ENCODE assay signal across 14 cellular contexts in the genomic region with DNA sequence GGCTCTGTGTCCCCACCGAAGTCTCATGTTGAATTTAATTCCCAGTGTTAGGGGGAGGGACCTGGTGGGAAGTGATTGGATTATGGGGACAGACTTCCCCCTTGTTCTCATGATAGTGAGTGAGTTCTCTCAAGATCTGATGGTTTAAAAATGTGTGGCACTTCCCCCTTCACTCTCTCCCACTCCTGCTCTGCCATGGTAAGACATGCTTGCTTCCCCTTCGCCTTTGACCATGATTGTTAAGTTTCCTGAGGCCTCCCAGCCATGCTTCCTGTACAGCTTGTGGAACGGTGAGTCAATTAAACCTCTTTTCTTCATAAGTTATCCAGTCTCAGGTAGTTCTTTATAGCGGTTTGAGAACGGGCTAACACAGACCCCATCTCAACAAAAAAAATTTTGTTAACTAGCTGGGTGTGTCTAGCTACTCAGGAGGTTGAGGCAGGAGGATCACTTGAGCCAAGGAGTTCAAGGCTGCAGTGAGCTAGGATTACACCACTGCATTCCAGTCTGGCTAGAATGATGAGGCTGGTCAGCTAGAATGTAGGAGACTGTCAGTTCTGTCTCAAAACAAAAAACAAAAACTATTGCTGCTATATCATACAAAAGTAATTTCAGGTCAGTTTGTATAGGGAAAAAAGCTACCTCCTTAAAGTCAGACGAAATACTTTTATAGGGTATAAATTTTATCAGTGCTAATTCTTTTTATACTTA. TPM values are rescaled to one million over a fixed set of nuclear protein-coding genes. Genes with fewer than 3 reads are reported as not detected.
DNase-seq lines count a peak whose midpoint lies in the region; FAIRE-seq and TF ChIP-seq lines count a peak whose summit lies in the region.
"Had no signal": no experiment of that assay in that cellular context is flagged by ENCODE, and none has a peak within 500 bp of the region (broad histone marks: within the 10 kb centered on the region; RNA-seq: fewer than 3 reads in every experiment).

No MANE protein-coding gene starts in this region.

- no peaks in the 10 kb centered on the region for H3K27me3 ChIP-seq in astrocyte (ENCODE audit: insufficient read depth, low read length)
- H3K27me3 ChIP-seq: transverse colon had no signal

- DNase-seq in activated CD4-positive, alpha-beta memory T cell treated with anti-CD3 and anti-CD28 coated beads for 36 hours: peak; percentile 23
- no peak for DNase-seq in activated CD4-positive, alpha-beta memory T cell treated with anti-CD3 and anti-CD28 coated beads, Interleukin-2, amount 10 ng/mL, durations not matched to agents 7 days and 5 days
- DNase-seq in NOMO-1 treated with dmso at 0.1 percent for 144 hours (lab: John Stamatoyannopoulos, UW; ENCODE audit: unreplicated experiment) (peak; percentile 51), astrocyte (ENCODE audit: low read depth) (no peak), pulmonary artery endothelial cell (ENCODE audit: low read depth, low spot score) (peak; percentile 53), mucosa of gallbladder (ENCODE audit: low spot score) (no peak), NCI-H2171 (lab: John Stamatoyannopoulos, UW) (no peak), GM19239 (ENCODE audit: insufficient read length, low spot score) (no peak)
- DNase-seq: activated CD4-positive, alpha-beta T cell treated with anti-CD3 and anti-CD28 coated beads for 4 hours; activated gamma-delta T cell treated with Interleukin-2 at 50 U/mL for 16 hours; NCI-H2029 treated with DMSO at 0.1 percent for 48 hours; transverse colon had no signal

- no peak for TF ChIP-seq CTCF in astrocyte (IDR thresholded peaks at IDR 0.05; ENCODE audit: insufficient read depth, low read depth, low read length)

- no peaks in the 10 kb centered on the region for H3K27me3 Mint-ChIP-seq in activated CD4-positive, alpha-beta memory T cell treated with anti-CD3 and anti-CD28 coated beads for 36 hours
- H3K27me3 Mint-ChIP-seq in activated CD4-positive, alpha-beta memory T cell treated with anti-CD3 and anti-CD28 coated beads, Interleukin-2, amount 10 ng/mL, durations not matched to agents 7 days and 5 days: no peaks in the 10 kb centered on the region
- no peaks in the 10 kb centered on the region for H3K27me3 Mint-ChIP-seq in astrocyte (ENCODE audit: low read depth, unreplicated experiment)
- H3K27me3 Mint-ChIP-seq: central memory CD8-positive, alpha-beta T cell had no signal

- no peaks in the 10 kb centered on the region for H3K9me3 Mint-ChIP-seq in activated CD4-positive, alpha-beta memory T cell treated with anti-CD3 and anti-CD28 coated beads for 36 hours
- no peaks in the 10 kb centered on the region for H3K9me3 Mint-ChIP-seq in activated CD4-positive, alpha-beta memory T cell treated with anti-CD3 and anti-CD28 coated beads, Interleukin-2, amount 10 ng/mL, durations not matched to agents 7 days and 5 days
- no peaks in the 10 kb centered on the region for H3K9me3 Mint-ChIP-seq in astrocyte (ENCODE audit: unreplicated experiment)
- H3K9me3 Mint-ChIP-seq: central memory CD8-positive, alpha-beta T cell had no signal

- no peak overlapping the region for H3K27ac ChIP-seq in astrocyte (ENCODE audit: low read depth, low read length)
- H3K27ac ChIP-seq: KMS-11, transverse colon had no signal

- no peaks in the 10 kb centered on the region for H3K79me2 ChIP-seq in astrocyte (ENCODE audit: insufficient read depth, low read length)

- peaks cover 3% of the 10 kb centered on the region for H3K4me1 ChIP-seq in astrocyte (ENCODE audit: insufficient read depth, low read length)
- H3K4me1 ChIP-seq: transverse colon had no signal

- H3K9me3 ChIP-seq in astrocyte (ENCODE audit: insufficient read depth, low read depth, low read length): no peaks in the 10 kb centered on the region
- H3K9me3 ChIP-seq: transverse colon had no signal

- CTCF ChIA-PET in activated CD4-positive, alpha-beta memory T cell treated with anti-CD3 and anti-CD28 coated beads for 36 hours (lab: Charles Lee): interaction anchor here (2.6 kb wide), 1 partner anchor 12 kb away, joined by 7 read pairs; no protein-coding TSS in a partner anchor
- CTCF ChIA-PET in activated CD4-positive, alpha-beta memory T cell treated with anti-CD3 and anti-CD28 coated beads, Interleukin-2, amount 10 ng/mL, durations not matched to agents 7 days and 5 days (lab: Charles Lee): interaction anchor here (0.8 to 1.8 kb wide), 3 partner anchors 9 to 12 kb away, joined by 3 to 5 read pairs (median 3); no protein-coding TSS in a partner anchor

- H3K36me3 Mint-ChIP-seq in activated CD4-positive, alpha-beta memory T cell treated with anti-CD3 and anti-CD28 coated beads for 36 hours: peaks cover 22% of the 10 kb centered on the region
- peaks cover 41% of the 10 kb centered on the region for H3K36me3 Mint-ChIP-seq in activated CD4-positive, alpha-beta memory T cell treated with anti-CD3 and anti-CD28 coated beads, Interleukin-2, amount 10 ng/mL, durations not matched to agents 7 days and 5 days (ENCODE audit: low read depth)
- peaks cover 7% of the 10 kb centered on the region for H3K36me3 Mint-ChIP-seq in astrocyte (ENCODE audit: low read depth, unreplicated experiment)

- intact Hi-C loops in activated CD4-positive, alpha-beta memory T cell treated with anti-CD3 and anti-CD28 coated beads for 36 hours (cut with micrococcal nuclease): loop anchor here (5.0 kb wide), 1 partner anchor 668 kb away; the partner anchor contains the start of gene GLUD1

- no peaks in the 10 kb centered on the region for H4K20me1 ChIP-seq in astrocyte (ENCODE audit: insufficient read depth, low read length)

- H3K9ac ChIP-seq in astrocyte (ENCODE audit: low read length): no peak overlapping the region
- H3K9ac ChIP-seq: KMS-11 had no signal

- no peak for FAIRE-seq in astrocyte (lab: Jason Lieb, UNC)
- no peak for FAIRE-seq in GM19239 (lab: Jason Lieb, UNC)

- no peak overlapping the region for H3K4me2 ChIP-seq in astrocyte (ENCODE audit: low read length)
- H3K4me2 ChIP-seq: KMS-11 had no signal

- H2AFZ ChIP-seq in astrocyte (ENCODE audit: low read depth, low read length): no peak overlapping the region

- POLR2A ChIA-PET in activated CD4-positive, alpha-beta memory T cell treated with anti-CD3 and anti-CD28 coated beads for 36 hours (lab: Charles Lee): no interaction called here
- POLR2A ChIA-PET in activated CD4-positive, alpha-beta memory T cell treated with anti-CD3 and anti-CD28 coated beads, Interleukin-2, amount 10 ng/mL, durations not matched to agents 7 days and 5 days (lab: Charles Lee): interaction anchor here (1.2 kb wide), 1 partner anchor 26 kb away, joined by 3 read pairs; no protein-coding TSS in a partner anchor

- no peak overlapping the region for H3K4me3 ChIP-seq in astrocyte (ENCODE audit: insufficient read depth, low read depth, low read length)
- H3K4me3 ChIP-seq: transverse colon had no signal

- H3K36me3 ChIP-seq in astrocyte (ENCODE audit: insufficient read depth, low read length): peaks cover 2% of the 10 kb centered on the region

- H3K4me3 Mint-ChIP-seq in activated CD4-positive, alpha-beta memory T cell treated with anti-CD3 and anti-CD28 coated beads for 36 hours: no peak overlapping the region
- no peak overlapping the region for H3K4me3 Mint-ChIP-seq in activated CD4-positive, alpha-beta memory T cell treated with anti-CD3 and anti-CD28 coated beads, Interleukin-2, amount 10 ng/mL, durations not matched to agents 7 days and 5 days
- no peak overlapping the region for H3K4me3 Mint-ChIP-seq in astrocyte (ENCODE audit: unreplicated experiment)
- H3K4me3 Mint-ChIP-seq: central memory CD8-positive, alpha-beta T cell had no signal

- peak overlapping the region; percentile 52 for H3K27ac Mint-ChIP-seq in activated CD4-positive, alpha-beta memory T cell treated with anti-CD3 and anti-CD28 coated beads for 36 hours
- no peak overlapping the region for H3K27ac Mint-ChIP-seq in activated CD4-positive, alpha-beta memory T cell treated with anti-CD3 and anti-CD28 coated beads, Interleukin-2, amount 10 ng/mL, durations not matched to agents 7 days and 5 days
- peak overlapping the region; percentile 72 for H3K27ac Mint-ChIP-seq in astrocyte (ENCODE audit: unreplicated experiment)

- peaks cover 31% of the 10 kb centered on the region for H3K4me1 Mint-ChIP-seq in activated CD4-positive, alpha-beta memory T cell treated with anti-CD3 and anti-CD28 coated beads for 36 hours (ENCODE audit: low read depth)
- peaks cover 18% of the 10 kb centered on the region for H3K4me1 Mint-ChIP-seq in activated CD4-positive, alpha-beta memory T cell treated with anti-CD3 and anti-CD28 coated beads, Interleukin-2, amount 10 ng/mL, durations not matched to agents 7 days and 5 days
- H3K4me1 Mint-ChIP-seq in astrocyte (ENCODE audit: low read depth, unreplicated experiment): peaks cover 20% of the 10 kb centered on the region

RNA-seq across cellular contexts. Expression of gene ATAD1, which starts 57.7 kb away (rescaled TPM):
- total RNA-seq in activated CD4-positive, alpha-beta memory T cell treated with anti-CD3 and anti-CD28 coated beads for 36 hours: 10 to 100 TPM; 39.4 to 42.8 TPM
- total RNA-seq in activated CD4-positive, alpha-beta memory T cell treated with anti-CD3 and anti-CD28 coated beads, Interleukin-2, amount 10 ng/mL, durations not matched to agents 7 days and 5 days: 10 to 100 TPM; 38.5 to 42.2 TPM
- total RNA-seq in astrocyte (71.0 and 72.5 TPM in 2 replicates), pulmonary artery endothelial cell (25.1 and 31.5 TPM in 2 replicates), mucosa of gallbladder (39.2 TPM)

Comparison
In these comparisons a context has a peak if more than half of its experiments do, and no peak if none do; other contexts are left out.
1. DNase-seq: peak in activated CD4-positive, alpha-beta memory T cell treated with anti-CD3 and anti-CD28 coated beads for 36 hours (single experiment), NOMO-1 treated with dmso at 0.1 percent for 144 hours (single experiment) and pulmonary artery endothelial cell (single experiment); none in activated CD4-positive, alpha-beta memory T cell treated with anti-CD3 and anti-CD28 coated beads, Interleukin-2, amount 10 ng/mL, durations not matched to agents 7 days and 5 days (single experiment), astrocyte (single experiment), mucosa of gallbladder (single experiment), NCI-H2171 (single experiment) and GM19239 (single experiment).